In genomic region chr18:50432915-50433314, GRCh38 we compare ENCODE assay signal across 15 cellular contexts. TPM values are rescaled to one million over a fixed set of nuclear protein-coding genes. Genes with fewer than 3 reads are reported as not detected.
DNase-seq lines count a peak whose midpoint lies in the region; ATAC-seq, FAIRE-seq and TF ChIP-seq lines count a peak whose summit lies in the region.
"Had no signal": no experiment of that assay in that cellular context is flagged by ENCODE, and none has a peak within 500 bp of the region (broad histone marks: within the 10 kb centered on the region; RNA-seq: fewer than 3 reads in every experiment).

No MANE protein-coding gene starts in this region.

- no peak overlapping the region for H3K27ac Mint-ChIP-seq in activated naive CD4-positive, alpha-beta T cell treated with anti-CD3 and anti-CD28 coated beads for 36 hours
- H3K27ac Mint-ChIP-seq in HFFc6: no peak overlapping the region
- H3K27ac Mint-ChIP-seq: CD4-positive, CD25-positive, alpha-beta regulatory T cell had no signal

- CTCF ChIA-PET in activated naive CD4-positive, alpha-beta T cell treated with anti-CD3 and anti-CD28 coated beads for 36 hours (lab: Charles Lee): no interaction called here

- H3K9me3 Mint-ChIP-seq in activated naive CD4-positive, alpha-beta T cell treated with anti-CD3 and anti-CD28 coated beads for 36 hours: no peaks in the 10 kb centered on the region
- no peaks in the 10 kb centered on the region for H3K9me3 Mint-ChIP-seq in HFFc6
- H3K9me3 Mint-ChIP-seq: CD4-positive, CD25-positive, alpha-beta regulatory T cell had no signal

- no peaks in the 10 kb centered on the region for H3K79me2 ChIP-seq in keratinocyte (ENCODE audit: control insufficient read depth, insufficient read depth, low read length)

- no peaks in the 10 kb centered on the region for H4K20me1 ChIP-seq in keratinocyte (ENCODE audit: control insufficient read depth, extremely low read depth, insufficient read depth, low read length)
- H4K20me1 ChIP-seq: BLaER1 treated with 17β-estradiol and CSF1 and Interleukin-3, amounts not matched to agents 10 nM and 100 nM had no signal

- H3K36me3 Mint-ChIP-seq in activated naive CD4-positive, alpha-beta T cell treated with anti-CD3 and anti-CD28 coated beads for 36 hours (ENCODE audit: low read depth): no peaks in the 10 kb centered on the region
- no peaks in the 10 kb centered on the region for H3K36me3 Mint-ChIP-seq in HFFc6 (ENCODE audit: low read depth)
- H3K36me3 Mint-ChIP-seq: CD4-positive, CD25-positive, alpha-beta regulatory T cell had no signal

- peak; percentile 53; the same call in 1 of the 3 replicates for ATAC-seq in RWPE2 (ENCODE audit: low read depth)
- ATAC-seq: GM12878 had no signal

- no peak for TF ChIP-seq EP300 in esophagus muscularis mucosa (IDR thresholded peaks at IDR 0.05)

- no peak overlapping the region for H2AFZ ChIP-seq in keratinocyte (ENCODE audit: control insufficient read depth, low read length)

- H3K9ac ChIP-seq in keratinocyte (ENCODE audit: control insufficient read depth, extremely low read depth, insufficient read depth, low read length): no peak overlapping the region
- H3K9ac ChIP-seq: BLaER1 treated with 17β-estradiol and CSF1 and Interleukin-3, amounts not matched to agents 10 nM and 100 nM had no signal

- H3K27me3 Mint-ChIP-seq in activated naive CD4-positive, alpha-beta T cell treated with anti-CD3 and anti-CD28 coated beads for 36 hours (ENCODE audit: low read depth): peaks cover 3% of the 10 kb centered on the region
- H3K27me3 Mint-ChIP-seq in HFFc6 (ENCODE audit: insufficient read depth): peaks cover 5% of the 10 kb centered on the region; the same call in 1 of the 2 replicates

- H3K4me3 ChIP-seq in RWPE2 (ENCODE audit: severe bottlenecking) (no peak overlapping the region), esophagus muscularis mucosa (no peak overlapping the region), keratinocyte (ENCODE audit: control insufficient read depth in 2 of 3, extremely low read depth in 1 of 3, insufficient read depth in 2 of 3, low read depth in 1 of 3, low read length in 3 of 3) (no peak overlapping the region), spleen (no peak overlapping the region), prostate gland (no peak overlapping the region)
- H3K4me3 ChIP-seq: BLaER1 treated with 17β-estradiol and CSF1 and Interleukin-3, amounts not matched to agents 10 nM and 100 nM; GM12878 had no signal

- H3K4me3 Mint-ChIP-seq in activated naive CD4-positive, alpha-beta T cell treated with anti-CD3 and anti-CD28 coated beads for 36 hours: no peak overlapping the region
- H3K4me3 Mint-ChIP-seq in HFFc6: no peak overlapping the region
- H3K4me3 Mint-ChIP-seq: CD4-positive, CD25-positive, alpha-beta regulatory T cell had no signal

- FAIRE-seq in keratinocyte (lab: Jason Lieb, UNC): peak; percentile 9
- FAIRE-seq: GM12878, GM18507, H54 had no signal

- H3K27ac ChIP-seq in RWPE2 (ENCODE audit: poor library complexity, severe bottlenecking): no peak overlapping the region
- no peak overlapping the region for H3K27ac ChIP-seq in esophagus muscularis mucosa (replicated peaks in 1 of 4)
- no peak overlapping the region for H3K27ac ChIP-seq in keratinocyte (ENCODE audit: control insufficient read depth, insufficient read depth, low read length)
- no peak overlapping the region for H3K27ac ChIP-seq in spleen
- H3K27ac ChIP-seq in prostate gland: no peak overlapping the region
- H3K27ac ChIP-seq: BLaER1 treated with 17β-estradiol and CSF1 and Interleukin-3, amounts not matched to agents 10 nM and 100 nM had no signal

- TF ChIP-seq CTCF in RWPE2 (IDR thresholded peaks at IDR 0.05; ENCODE audit: poor library complexity, severe bottlenecking) (no peak), esophagus muscularis mucosa (IDR thresholded peaks at IDR 0.05) (no peak), keratinocyte (optimal IDR thresholded peaks at IDR 0.05 in 1 of 3, IDR thresholded peaks at IDR 0.05 in 1 of 3, conservative IDR thresholded peaks at IDR 0.05 in 1 of 3; ENCODE audit: extremely low read depth in 1 of 3, insufficient read depth in 2 of 3, low read length in 3 of 3) (no peak), spleen (IDR thresholded peaks at IDR 0.05 in 8 of 11, conservative IDR thresholded peaks at IDR 0.05 in 3 of 11) (no peak), prostate gland (IDR thresholded peaks at IDR 0.05) (no peak), HFFc6 (IDR thresholded peaks at IDR 0.05) (no peak)

- dilution Hi-C loops in keratinocyte (cut with MboI; ENCODE audit: extremely low pct_ligation_motif_present, low sequenced_read_pairs): no loop called here

- no peak overlapping the region for H3K4me2 ChIP-seq in keratinocyte (ENCODE audit: control insufficient read depth, extremely low read depth, insufficient read depth, low read depth, low read length)
- H3K4me2 ChIP-seq: BLaER1 treated with 17β-estradiol and CSF1 and Interleukin-3, amounts not matched to agents 10 nM and 100 nM had no signal

- TF ChIP-seq POLR2A in esophagus muscularis mucosa (IDR thresholded peaks at IDR 0.05; ENCODE audit: low read depth): no peak
- no peak for TF ChIP-seq POLR2A in spleen (IDR thresholded peaks at IDR 0.05)
- no peak for TF ChIP-seq POLR2A in prostate gland (IDR thresholded peaks at IDR 0.05)

- no peaks in the 10 kb centered on the region for H3K36me3 ChIP-seq in RWPE2 (ENCODE audit: low read depth)
- no peaks in the 10 kb centered on the region for H3K36me3 ChIP-seq in esophagus muscularis mucosa
- H3K36me3 ChIP-seq in keratinocyte (ENCODE audit: control insufficient read depth in 2 of 2, extremely low read depth in 1 of 2, insufficient read depth in 2 of 2, low read length in 2 of 2): no peaks in the 10 kb centered on the region
- no peaks in the 10 kb centered on the region for H3K36me3 ChIP-seq in spleen
- H3K36me3 ChIP-seq in prostate gland: no peaks in the 10 kb centered on the region
- H3K36me3 ChIP-seq: BLaER1 treated with 17β-estradiol and CSF1 and Interleukin-3, amounts not matched to agents 10 nM and 100 nM had no signal

- H3K4me1 Mint-ChIP-seq in activated naive CD4-positive, alpha-beta T cell treated with anti-CD3 and anti-CD28 coated beads for 36 hours (ENCODE audit: low read depth): no peaks in the 10 kb centered on the region
- no peaks in the 10 kb centered on the region for H3K4me1 Mint-ChIP-seq in HFFc6 (ENCODE audit: low read depth)
- H3K4me1 Mint-ChIP-seq: CD4-positive, CD25-positive, alpha-beta regulatory T cell had no signal

- DNase-seq in ELR (ENCODE audit: low read depth) (peak; percentile 29), RWPE2 (ENCODE audit: low spot score) (no peak), esophagus muscularis mucosa (ENCODE audit: extremely low spot score) (peak; percentile 42), keratinocyte (ENCODE audit: low read depth, low spot score) (no peak), spleen (no peak), prostate gland (ENCODE audit: low spot score) (no peak), HFFc6 (no peak)
- DNase-seq in activated naive CD4-positive, alpha-beta T cell treated with anti-CD3 and anti-CD28 coated beads for 36 hours: no peak
- DNase-seq: 8988T; CD4-positive, CD25-positive, alpha-beta regulatory T cell; DMS53 had no signal

- 94% methylated on average over 2 of the region's 3 CpGs for WGBS in esophagus muscularis mucosa
- 85 to 96% (median 90%) methylated on average over 3 of the region's 3 CpGs for WGBS in spleen, 5 donors
- WGBS in prostate gland: 98% methylated on average over 3 of the region's 3 CpGs

- no peaks in the 10 kb centered on the region for H3K27me3 ChIP-seq in RWPE2 (ENCODE audit: insufficient read depth, poor library complexity, severe bottlenecking)
- H3K27me3 ChIP-seq in esophagus muscularis mucosa: no peaks in the 10 kb centered on the region
- no peaks in the 10 kb centered on the region for H3K27me3 ChIP-seq in keratinocyte (ENCODE audit: control insufficient read depth, extremely low read depth, insufficient read depth, low read length)
- H3K27me3 ChIP-seq in spleen (replicated peaks in 1 of 7): peaks cover 0 to 7% (median 0%) of the 10 kb centered on the region in 7 donors
- no peaks in the 10 kb centered on the region for H3K27me3 ChIP-seq in prostate gland (replicated peaks; ENCODE audit: insufficient read depth)
- H3K27me3 ChIP-seq: BLaER1 treated with 17β-estradiol and CSF1 and Interleukin-3, amounts not matched to agents 10 nM and 100 nM had no signal

- intact Hi-C loops in esophagus muscularis mucosa (cut with DNase I) (no loop called here), spleen (cut with DNase I; ENCODE audit: low total_unique reads) (no loop called here), prostate gland (cut with DNase I) (no loop called here)
- intact Hi-C loops in activated naive CD4-positive, alpha-beta T cell treated with anti-CD3 and anti-CD28 coated beads for 36 hours (cut with micrococcal nuclease): no loop called here

- no peaks in the 10 kb centered on the region for H3K9me1 ChIP-seq in keratinocyte (ENCODE audit: control insufficient read depth, extremely low read depth, insufficient read depth, low read length)

- H3K9me3 ChIP-seq in RWPE2 (ENCODE audit: severe bottlenecking): no peaks in the 10 kb centered on the region
- no peaks in the 10 kb centered on the region for H3K9me3 ChIP-seq in esophagus muscularis mucosa
- H3K9me3 ChIP-seq in keratinocyte (ENCODE audit: control insufficient read depth, low read depth, low read length): no peaks in the 10 kb centered on the region
- H3K9me3 ChIP-seq in spleen: peaks cover 0 to 4% (median 0%) of the 10 kb centered on the region in 8 donors
- H3K9me3 ChIP-seq in prostate gland: no peaks in the 10 kb centered on the region
- H3K9me3 ChIP-seq: BLaER1 treated with 17β-estradiol and CSF1 and Interleukin-3, amounts not matched to agents 10 nM and 100 nM had no signal

- H3K4me1 ChIP-seq in RWPE2 (ENCODE audit: insufficient read depth, poor library complexity, severe bottlenecking) (no peaks in the 10 kb centered on the region), esophagus muscularis mucosa (no peaks in the 10 kb centered on the region), keratinocyte (ENCODE audit: control insufficient read depth, extremely low read depth, insufficient read depth, low read length) (no peaks in the 10 kb centered on the region), spleen (peaks cover 0 to 9% (median 0%) of the 10 kb centered on the region in 6 donors), prostate gland (replicated peaks) (no peaks in the 10 kb centered on the region)

RNA-seq across cellular contexts. Expression of gene SKA1, which starts 58.1 kb away (rescaled TPM):
- total RNA-seq in esophagus muscularis mucosa (not detected), spleen (1 to 10 TPM in 5 of 7 donors, under 1 TPM in 2; 0.66 to 4.2 (median 1.8) TPM), prostate gland (1 to 10 TPM; 2.6 to 2.7 TPM)
- polyA plus RNA-seq in keratinocyte (1.1 to 8.4 TPM (median 7.2 TPM) in 3 replicates), spleen (1 to 10 TPM in 2 of 3 donors, under 1 TPM in 1; 0.48 to 1.8 (median 1.6) TPM)
- not detected for polyA plus RNA-seq in keratinocyte (2011; ENCODE audit: low read depth)
- 1.9 and 3.9 TPM in 2 replicates for polyA plus RNA-seq in keratinocyte (2011; cell fraction: cytosol; rRNA removed)
- polyA plus RNA-seq in keratinocyte (2011; cell fraction: nucleus; rRNA removed): 0.92 and 1.1 TPM in 2 replicates
- 0.08 and 6.3 TPM in 2 replicates for polyA plus RNA-seq in keratinocyte (2012; ENCODE audit: low replicate concordance)
- 0.69 to 5.3 TPM (median 4.5 TPM) in 3 replicates for polyA minus RNA-seq in keratinocyte
- 2.1 TPM for polyA minus RNA-seq in keratinocyte (2011; cell fraction: cytosol; rRNA and poly(A)+ RNA removed)
- polyA minus RNA-seq in keratinocyte (2011; cell fraction: nucleus; rRNA and poly(A)+ RNA removed): 0.32 and 1.2 TPM in 2 replicates
- 10 to 100 TPM; 36.1 to 36.3 TPM for total RNA-seq in activated naive CD4-positive, alpha-beta T cell treated with anti-CD3 and anti-CD28 coated beads for 36 hours
- 10 to 100 TPM in 5 of 6 experiments, 1 to 10 TPM in 1; 8.2 to 18.0 (median 15.7) TPM for total RNA-seq in HFFc6 (2021; fragmentation: NEBNext Ultra II Directional; extraction: Animal tissue kit (Norgen Biotek cat#: 25700))

Comparison
In these comparisons a context has a peak if more than half of its experiments do, and no peak if none do; other contexts are left out.
1. DNase-seq: peak in ELR (single experiment) and esophagus muscularis mucosa (single experiment); none in RWPE2 (single experiment), keratinocyte (single experiment), activated naive CD4-positive, alpha-beta T cell treated with anti-CD3 and anti-CD28 coated beads for 36 hours (single experiment), spleen (single experiment), prostate gland (single experiment) and HFFc6 (single experiment).